ENCODE assay signal across 14 cellular contexts in genomic region chr15:49270541-49271421, GRCh38.
DNase-seq lines count a peak whose midpoint lies in the region; ATAC-seq and TF ChIP-seq lines count a peak whose summit lies in the region.
"Had no signal": no experiment of that assay in that cellular context is flagged by ENCODE, and none has a peak within 500 bp of the region (broad histone marks: within the 10 kb centered on the region; RNA-seq: fewer than 3 reads in every experiment).

No MANE protein-coding gene starts in this region.

- 30 to 31% methylated on average over 8 of the region's 8 CpGs for WGBS in GM23248 (ENCODE audit: low coverage in 1 of 2, low lambda C conversion rate in 2 of 2, missing lambda C conversion rate in 2 of 2), 2 experiments

- H3K27ac Mint-ChIP-seq in activated T-helper 2 cell treated with anti-CD3 and anti-CD28 coated beads, Interferon-gamma antibody, Interleukin-2, Interleukin-4, amounts not matched to agents 10 μg/mL and 5 μg/mL and 100 μg/mL, durations not matched to agents 14 hours and 24 hours and 36 hours = peak overlapping the region; percentile 25
- no peak overlapping the region for H3K27ac Mint-ChIP-seq in CD4-positive, alpha-beta memory T cell
- H3K27ac Mint-ChIP-seq: immature natural killer cell had no signal

- no peaks in the 10 kb centered on the region for H3K9me3 Mint-ChIP-seq in activated T-helper 2 cell treated with anti-CD3 and anti-CD28 coated beads, Interferon-gamma antibody, Interleukin-2, Interleukin-4, amounts not matched to agents 10 μg/mL and 5 μg/mL and 100 μg/mL, durations not matched to agents 14 hours and 24 hours and 36 hours
- no peaks in the 10 kb centered on the region for H3K9me3 Mint-ChIP-seq in CD4-positive, alpha-beta memory T cell
- H3K9me3 Mint-ChIP-seq: immature natural killer cell had no signal

- peaks cover 6% of the 10 kb centered on the region for H3K4me1 Mint-ChIP-seq in activated T-helper 2 cell treated with anti-CD3 and anti-CD28 coated beads, Interferon-gamma antibody, Interleukin-2, Interleukin-4, amounts not matched to agents 10 μg/mL and 5 μg/mL and 100 μg/mL, durations not matched to agents 14 hours and 24 hours and 36 hours (ENCODE audit: low read depth)
- peaks cover 7 to 21% (median 9%) of the 10 kb centered on the region in 4 donors for H3K4me1 Mint-ChIP-seq in CD4-positive, alpha-beta memory T cell
- H3K4me1 Mint-ChIP-seq: immature natural killer cell had no signal

- no peaks in the 10 kb centered on the region for H3K36me3 ChIP-seq in GM23248 (ENCODE audit: low read depth)
- no peaks in the 10 kb centered on the region for H3K36me3 ChIP-seq in CD4-positive, alpha-beta memory T cell (ENCODE audit: insufficient read depth, low read length)

- ATAC-seq in sciatic nerve (peak; percentile 87), HG03039 (IDR thresholded peaks at IDR 0.05; ENCODE audit: unreplicated experiment) (no peak)

- no peak overlapping the region for H3K4me3 Mint-ChIP-seq in activated T-helper 2 cell treated with anti-CD3 and anti-CD28 coated beads, Interferon-gamma antibody, Interleukin-2, Interleukin-4, amounts not matched to agents 10 μg/mL and 5 μg/mL and 100 μg/mL, durations not matched to agents 14 hours and 24 hours and 36 hours (ENCODE audit: low read depth)
- H3K4me3 Mint-ChIP-seq in CD4-positive, alpha-beta memory T cell = no peak overlapping the region
- H3K4me3 Mint-ChIP-seq: immature natural killer cell, neural crest cell had no signal

- peaks cover 6% of the 10 kb centered on the region for H3K79me2 ChIP-seq in GM23248 (ENCODE audit: insufficient read depth)

- H3K36me3 Mint-ChIP-seq in activated T-helper 2 cell treated with anti-CD3 and anti-CD28 coated beads, Interferon-gamma antibody, Interleukin-2, Interleukin-4, amounts not matched to agents 10 μg/mL and 5 μg/mL and 100 μg/mL, durations not matched to agents 14 hours and 24 hours and 36 hours (ENCODE audit: low read depth) = peaks cover 8% of the 10 kb centered on the region
- H3K36me3 Mint-ChIP-seq in CD4-positive, alpha-beta memory T cell = peaks cover 38 to 44% of the 10 kb centered on the region in 2 donors

- peak; percentile 35 for TF ChIP-seq CTCF in fibroblast of the aortic adventitia (IDR thresholded peaks at IDR 0.05; ENCODE audit: insufficient read depth, low read length)

- peak overlapping the region; percentile 77 for H3K27ac ChIP-seq in GM23248
- no peak overlapping the region for H3K27ac ChIP-seq in CD4-positive, alpha-beta memory T cell (ENCODE audit: low read depth, low read length)
- H3K27ac ChIP-seq: epithelial cell of prostate had no signal

- intact Hi-C loops in activated T-helper 2 cell treated with anti-CD3 and anti-CD28 coated beads, Interferon-gamma antibody, Interleukin-2, Interleukin-4, amounts not matched to agents 10 μg/mL and 5 μg/mL and 100 μg/mL, durations not matched to agents 14 hours and 24 hours and 36 hours (cut with micrococcal nuclease) = no loop called here
- intact Hi-C loops in sciatic nerve (cut with DNase I) = no loop called here
- intact Hi-C loops in CD4-positive, alpha-beta memory T cell (cut with micrococcal nuclease) = no loop called here

- H3K9ac ChIP-seq in GM23248 = peak overlapping the region; percentile 29; the same call in 1 of the 2 replicates

- peak overlapping the region; percentile 30 for H3K4me3 ChIP-seq in GM23248
- peak overlapping the region; percentile 27 for H3K4me3 ChIP-seq in fibroblast of the aortic adventitia (ENCODE audit: low read depth, low read length)
- H3K4me3 ChIP-seq in CD4-positive, alpha-beta memory T cell (ENCODE audit: low read length in 2 of 2) = no peak overlapping the region

- H4K20me1 ChIP-seq in GM23248 (ENCODE audit: insufficient read depth) = no peaks in the 10 kb centered on the region

- H3K4me2 ChIP-seq in GM23248 (ENCODE audit: unreplicated experiment) = peak overlapping the region; percentile 60

- 0 out of 2 replicates have a peak overlapping the region, but pooled peaks have one; percentile 2 for H2AFZ ChIP-seq in GM23248

- H3K4me1 ChIP-seq in GM23248 (ENCODE audit: insufficient read depth) = peaks cover 49% of the 10 kb centered on the region
- H3K4me1 ChIP-seq in CD4-positive, alpha-beta memory T cell (ENCODE audit: insufficient read depth, low read length) = no peaks in the 10 kb centered on the region

- CTCF ChIA-PET in CD4-positive, alpha-beta memory T cell (lab: Charles Lee; ENCODE audit: partially characterized antibody) = no interaction called here

- no peaks in the 10 kb centered on the region for H3K27me3 ChIP-seq in GM23248 (replicated peaks; ENCODE audit: insufficient read depth)
- no peaks in the 10 kb centered on the region for H3K27me3 ChIP-seq in CD4-positive, alpha-beta memory T cell (ENCODE audit: insufficient read depth, low read length)

- in situ Hi-C loops in GM23248 (cut with MboI) = no loop called here

- no peaks in the 10 kb centered on the region for H3K27me3 Mint-ChIP-seq in activated T-helper 2 cell treated with anti-CD3 and anti-CD28 coated beads, Interferon-gamma antibody, Interleukin-2, Interleukin-4, amounts not matched to agents 10 μg/mL and 5 μg/mL and 100 μg/mL, durations not matched to agents 14 hours and 24 hours and 36 hours (ENCODE audit: low read depth)
- H3K27me3 Mint-ChIP-seq in CD4-positive, alpha-beta memory T cell = no peaks in the 10 kb centered on the region

- DNase-seq in GM23248 = peak; percentile 76
- no peak for DNase-seq in activated T-helper 2 cell treated with anti-CD3 and anti-CD28 coated beads, Interferon-gamma antibody, Interleukin-2, Interleukin-4, amounts not matched to agents 10 μg/mL and 5 μg/mL and 100 μg/mL, durations not matched to agents 14 hours and 24 hours and 36 hours (ENCODE audit: low spot score)
- peak; percentile 99 for DNase-seq in fibroblast of the aortic adventitia (ENCODE audit: low read depth)
- DNase-seq in sciatic nerve (ENCODE audit: low spot score) = no peak
- DNase-seq in NCI-H1930 (lab: John Stamatoyannopoulos, UW) = no peak
- DNase-seq in CD4-positive, alpha-beta memory T cell = no peak
- DNase-seq in GM19240 (ENCODE audit: insufficient read length, low spot score) = no peak
- DNase-seq: amygdala, immature natural killer cell, NCI-H146, T-helper 9 cell had no signal

- H3K9me3 ChIP-seq in GM23248 (ENCODE audit: low read depth) = no peaks in the 10 kb centered on the region
- H3K9me3 ChIP-seq in CD4-positive, alpha-beta memory T cell (ENCODE audit: control insufficient read depth in 1 of 2, low read length in 2 of 2) = no peaks in the 10 kb centered on the region

- no peaks in the 10 kb centered on the region for H3K9me2 ChIP-seq in GM23248 (ENCODE audit: insufficient read depth)

- POLR2A ChIA-PET in CD4-positive, alpha-beta memory T cell (lab: Charles Lee; ENCODE audit: partially characterized antibody) = interaction anchor here (0.6 kb wide), 1 partner anchor 1083 kb away, joined by 5 read pairs; no protein-coding TSS in a partner anchor

- H3F3A ChIP-seq in GM23248 (ENCODE audit: insufficient read depth) = peaks cover 38% of the 10 kb centered on the region

Comparison
In these comparisons a context has a peak if more than half of its experiments do, and no peak if none do; other contexts are left out.
1. DNase-seq: peak in GM23248 (single experiment) and fibroblast of the aortic adventitia (single experiment); none in activated T-helper 2 cell treated with anti-CD3 and anti-CD28 coated beads, Interferon-gamma antibody, Interleukin-2, Interleukin-4, amounts not matched to agents 10 μg/mL and 5 μg/mL and 100 μg/mL, durations not matched to agents 14 hours and 24 hours and 36 hours (single experiment), sciatic nerve (single experiment), NCI-H1930 (0 of 2), CD4-positive, alpha-beta memory T cell (0 of 5) and GM19240 (single experiment).
2. H3K4me3 ChIP-seq: peak in GM23248 (single experiment) and fibroblast of the aortic adventitia (single experiment); none in CD4-positive, alpha-beta memory T cell (0 of 2).